Comparison of ENCODE assay signal across 19 cellular contexts in genomic region chr18:79077181-79077580, GRCh38.
"Had no signal": no experiment of that assay in that cellular context is flagged by ENCODE, and none has a peak within 500 bp of the region (broad histone marks: within the 10 kb centered on the region; RNA-seq: fewer than 3 reads in every experiment).

No MANE protein-coding gene starts in this region.

- DNase-seq: activated CD4-positive, alpha-beta T cell treated with anti-CD3 and anti-CD28 coated beads, Interleukin-2, amount 50 U/mL, for 4 hours; activated effector memory CD4-positive, alpha-beta T cell treated with Interleukin-2 at 50 U/mL for 16 hours; activated naive CD4-positive, alpha-beta T cell treated with anti-CD3 and anti-CD28 coated beads, Interleukin-2, amount 50 U/mL, for 16 hours; erythroblast; head of caudate nucleus; mucosa of descending colon; naive B cell; stimulated activated CD4-positive, alpha-beta T cell treated with anti-CD3 and anti-CD28 coated beads, Interleukin-4, amount 100 ng/mL, for 24 hours; testis; WERI-Rb-1 had no signal

- H3K27ac Mint-ChIP-seq: memory B cell; stimulated activated memory B cell treated with anti-CD40 and anti-IgM and Interleukin-4, amounts not matched to agents 10 μg/mL and 1 μg/mL and 100 μg/mL, for 72 hours; type B pancreatic cell had no signal

- H3K27me3 Mint-ChIP-seq: memory B cell; naive B cell; stimulated activated memory B cell treated with anti-CD40 and anti-IgM and Interleukin-4, amounts not matched to agents 10 μg/mL and 1 μg/mL and 100 μg/mL, for 72 hours; type B pancreatic cell had no signal

- H3K27ac ChIP-seq: cardiac muscle cell, neutrophil, parathyroid adenoma, SJSA1, testis, WERI-Rb-1 had no signal

- H3K4me3 Mint-ChIP-seq: memory B cell; naive B cell; stimulated activated memory B cell treated with anti-CD40 and anti-IgM and Interleukin-4, amounts not matched to agents 10 μg/mL and 1 μg/mL and 100 μg/mL, for 72 hours; type B pancreatic cell had no signal

- H3K9me3 ChIP-seq: mucosa of descending colon, neutrophil, SJSA1, testis had no signal

- H3K4me3 ChIP-seq: cardiac muscle cell, mucosa of descending colon, SJSA1, smooth muscle cell, testis had no signal

- ATAC-seq: mucosa of descending colon; sciatic nerve; stimulated activated memory B cell treated with anti-CD40 and anti-IgM and Interleukin-4, amounts not matched to agents 10 μg/mL and 1 μg/mL and 100 μg/mL, for 72 hours had no signal
